ENCODE assay signal across 8 cellular contexts in genomic region chr21:17612023-17612564, GRCh38. TPM values are rescaled to one million over a fixed set of nuclear protein-coding genes. Genes with fewer than 3 reads are reported as not detected.
A peak's percentile ranks its signal among the peaks of the same experiment; 100 is the strongest.
DNase-seq lines count a peak whose midpoint lies in the region; ATAC-seq lines count a peak whose summit lies in the region.

No MANE protein-coding gene starts in this region.

- H3K27me3 Mint-ChIP-seq in activated naive CD4-positive, alpha-beta T cell treated with anti-CD3 and anti-CD28 coated beads for 36 hours (ENCODE audit: low read depth) = no peaks in the 10 kb centered on the region
- no peaks in the 10 kb centered on the region for H3K27me3 Mint-ChIP-seq in T-helper 1 cell treated with Interleukin-12 subunit alpha and Interleukin-12 subunit beta and Interleukin-4 antibody, amounts not matched to agents 30 μg/mL and 1 μg/mL, for 36 hours (ENCODE audit: low read depth)

- H3K4me3 Mint-ChIP-seq in activated naive CD4-positive, alpha-beta T cell treated with anti-CD3 and anti-CD28 coated beads for 36 hours = peak overlapping the region; percentile 83
- H3K4me3 Mint-ChIP-seq in T-helper 1 cell treated with Interleukin-12 subunit alpha and Interleukin-12 subunit beta and Interleukin-4 antibody, amounts not matched to agents 30 μg/mL and 1 μg/mL, for 36 hours = peak overlapping the region; percentile 95

- peak; percentile 43 for DNase-seq in activated naive CD4-positive, alpha-beta T cell treated with anti-CD3 and anti-CD28 coated beads for 36 hours
- DNase-seq in activated naive CD4-positive, alpha-beta T cell treated with Interleukin-2 at 50 U/mL for 16 hours = no peak
- DNase-seq in cerebellar cortex (ENCODE audit: low spot score) (peak; percentile 16), KG1 (lab: John Stamatoyannopoulos, UW) (no peak)
- DNase-seq in stimulated activated CD4-positive, alpha-beta T cell treated with anti-CD3 and anti-CD28 coated beads, Interleukin-2, amount 100 ng/mL, for 24 hours = peak; percentile 32 to 33

- H3K36me3 Mint-ChIP-seq in activated naive CD4-positive, alpha-beta T cell treated with anti-CD3 and anti-CD28 coated beads for 36 hours (ENCODE audit: low read depth) = peaks cover 34% of the 10 kb centered on the region
- peaks cover 27% of the 10 kb centered on the region for H3K36me3 Mint-ChIP-seq in T-helper 1 cell treated with Interleukin-12 subunit alpha and Interleukin-12 subunit beta and Interleukin-4 antibody, amounts not matched to agents 30 μg/mL and 1 μg/mL, for 36 hours (ENCODE audit: low read depth)

- peak overlapping the region; percentile 91 for H3K27ac Mint-ChIP-seq in activated naive CD4-positive, alpha-beta T cell treated with anti-CD3 and anti-CD28 coated beads for 36 hours
- H3K27ac Mint-ChIP-seq in T-helper 1 cell treated with Interleukin-12 subunit alpha and Interleukin-12 subunit beta and Interleukin-4 antibody, amounts not matched to agents 30 μg/mL and 1 μg/mL, for 36 hours = peak overlapping the region; percentile 100

- H3K4me1 Mint-ChIP-seq in activated naive CD4-positive, alpha-beta T cell treated with anti-CD3 and anti-CD28 coated beads for 36 hours (ENCODE audit: low read depth) = peaks cover 35% of the 10 kb centered on the region
- peaks cover 41% of the 10 kb centered on the region for H3K4me1 Mint-ChIP-seq in T-helper 1 cell treated with Interleukin-12 subunit alpha and Interleukin-12 subunit beta and Interleukin-4 antibody, amounts not matched to agents 30 μg/mL and 1 μg/mL, for 36 hours (ENCODE audit: low read depth)

- H3K27me3 ChIP-seq in layer of hippocampus (ENCODE audit: control insufficient read depth, insufficient read depth, low read length) = no peaks in the 10 kb centered on the region

- ATAC-seq in HG03095 (IDR thresholded peaks at IDR 0.05; ENCODE audit: unreplicated experiment) = peak; percentile 1

- intact Hi-C loops in activated naive CD4-positive, alpha-beta T cell treated with anti-CD3 and anti-CD28 coated beads for 36 hours (cut with micrococcal nuclease) = loop anchor here (1.0 to 5.0 kb wide), 2 partner anchors 207 to 1415 kb away; partner anchors contain the start of gene C21orf91

- peak overlapping the region; percentile 36 for H3K27ac ChIP-seq in layer of hippocampus (ENCODE audit: low read depth, low read length)

- CTCF ChIA-PET in activated naive CD4-positive, alpha-beta T cell treated with anti-CD3 and anti-CD28 coated beads for 36 hours (lab: Charles Lee) = interaction anchor here (0.5 to 1.4 kb wide), 4 partner anchors 30 to 313 kb away, joined by 3 to 6 read pairs (median 4); no protein-coding TSS in a partner anchor

- no peaks in the 10 kb centered on the region for H3K9me3 Mint-ChIP-seq in activated naive CD4-positive, alpha-beta T cell treated with anti-CD3 and anti-CD28 coated beads for 36 hours
- no peaks in the 10 kb centered on the region for H3K9me3 Mint-ChIP-seq in T-helper 1 cell treated with Interleukin-12 subunit alpha and Interleukin-12 subunit beta and Interleukin-4 antibody, amounts not matched to agents 30 μg/mL and 1 μg/mL, for 36 hours

RNA-seq across cellular contexts. Expression of gene BTG3, which starts 0.6 kb away (rescaled TPM):
- total RNA-seq in activated naive CD4-positive, alpha-beta T cell treated with anti-CD3 and anti-CD28 coated beads for 36 hours = 10 to 100 TPM; 50.4 to 51.9 TPM

Comparison
In these comparisons a context has a peak if more than half of its experiments do, and no peak if none do; other contexts are left out.
1. DNase-seq: peak in activated naive CD4-positive, alpha-beta T cell treated with anti-CD3 and anti-CD28 coated beads for 36 hours (single experiment), cerebellar cortex (single experiment) and stimulated activated CD4-positive, alpha-beta T cell treated with anti-CD3 and anti-CD28 coated beads, Interleukin-2, amount 100 ng/mL, for 24 hours (2 of 2); none in activated naive CD4-positive, alpha-beta T cell treated with Interleukin-2 at 50 U/mL for 16 hours (single experiment) and KG1 (single experiment).